ENCODE assay signal across 33 cellular contexts in genomic region chr16:12805091-12805490, GRCh38. TPM values are rescaled to one million over a fixed set of nuclear protein-coding genes. Genes with fewer than 3 reads are reported as not detected.
DNase-seq lines count a peak whose midpoint lies in the region; ATAC-seq, FAIRE-seq and TF ChIP-seq lines count a peak whose summit lies in the region.
"Had no signal": no experiment of that assay in that cellular context is flagged by ENCODE, and none has a peak within 500 bp of the region (broad histone marks: within the 10 kb centered on the region; RNA-seq: fewer than 3 reads in every experiment).

No MANE protein-coding gene starts in this region.

- H3K9me3 ChIP-seq in HepG2 (ENCODE audit: low read length): peaks cover 2% of the 10 kb centered on the region
- H3K9me3 ChIP-seq in right lobe of liver: no peaks in the 10 kb centered on the region
- no peaks in the 10 kb centered on the region for H3K9me3 ChIP-seq in astrocyte (ENCODE audit: insufficient read depth, low read depth, low read length)
- H3K9me3 ChIP-seq: A549, breast epithelium, heart left ventricle, lower lobe of right lung, neutrophil, psoas muscle, SK-N-SH, thoracic aorta, vagina had no signal

- H3K27ac Mint-ChIP-seq in astrocyte (ENCODE audit: unreplicated experiment) (no peak overlapping the region), nephron progenitor cell (no peak overlapping the region)

- TF ChIP-seq CTCF in HepG2 (CRISPR knock-in tag; IDR thresholded peaks at IDR 0.05): no peak
- no peak for TF ChIP-seq CTCF in right lobe of liver (IDR thresholded peaks at IDR 0.05)
- TF ChIP-seq CTCF in astrocyte (IDR thresholded peaks at IDR 0.05; ENCODE audit: insufficient read depth, low read depth, low read length): no peak
- TF ChIP-seq CTCF in nephron progenitor cell (IDR thresholded peaks at IDR 0.05): no peak

- peaks cover 0 to 7% of the 10 kb centered on the region in 2 experiments; a peak in 1 of 5 replicates for H3K27me3 ChIP-seq in HepG2 (ENCODE audit: control insufficient read depth in 1 of 2, insufficient read depth in 2 of 2, low read length in 2 of 2)
- H3K27me3 ChIP-seq in right lobe of liver: no peaks in the 10 kb centered on the region
- H3K27me3 ChIP-seq in astrocyte (ENCODE audit: insufficient read depth, low read length): no peaks in the 10 kb centered on the region
- H3K27me3 ChIP-seq: breast epithelium, neutrophil, vagina had no signal

- ATAC-seq in HepG2 (no peak), right lobe of liver (no peak), HG03378 (IDR thresholded peaks at IDR 0.05; ENCODE audit: unreplicated experiment) (no peak), GM21360 (IDR thresholded peaks at IDR 0.05; ENCODE audit: unreplicated experiment) (no peak), HG02852 (IDR thresholded peaks at IDR 0.05; ENCODE audit: unreplicated experiment) (no peak), HG03045 (IDR thresholded peaks at IDR 0.05; ENCODE audit: unreplicated experiment) (no peak)
- ATAC-seq: A549; activated T-cell treated with anti-CD3 and anti-CD28 coated beads, Interleukin-2, amount 50 U/mL, for 4 hours; heart left ventricle; lower lobe of right lung; psoas muscle; stimulated activated naive CD8-positive, alpha-beta T cell treated with anti-CD3 and anti-CD28 coated beads, Interleukin-15, Interleukin-2, amounts not matched to agents 100 U/mL and 50 U/mL, for 24 hours had no signal

- H3K27me3 Mint-ChIP-seq in astrocyte (ENCODE audit: low read depth, unreplicated experiment) (no peaks in the 10 kb centered on the region), nephron progenitor cell (ENCODE audit: low read depth, poor library complexity) (peaks cover 10% of the 10 kb centered on the region)
- H3K27me3 Mint-ChIP-seq: activated CD4-positive, alpha-beta T cell treated with anti-CD3 and anti-CD28 coated beads, Interleukin-2, amount 10 ng/mL, durations not matched to agents 24 days and 14 days had no signal

- intact Hi-C loops in HepG2 (cut with micrococcal nuclease; ENCODE audit: unreplicated experiment): no loop called here
- intact Hi-C loops in right lobe of liver (cut with DNase I): no loop called here

- POLR2A ChIA-PET in HepG2 (lab: Yijun Ruan, JAX): no interaction called here

- no peaks in the 10 kb centered on the region for H3K36me3 ChIP-seq in HepG2 (replicated peaks in 1 of 2; ENCODE audit: control insufficient read depth in 1 of 2, insufficient read depth in 2 of 2, low read length in 2 of 2)
- no peaks in the 10 kb centered on the region for H3K36me3 ChIP-seq in right lobe of liver
- H3K36me3 ChIP-seq in astrocyte (ENCODE audit: insufficient read depth, low read length): no peaks in the 10 kb centered on the region
- H3K36me3 ChIP-seq: breast epithelium, heart left ventricle, lower lobe of right lung, thoracic aorta, vagina had no signal

- no peak for TF ChIP-seq EP300 in HepG2 (IDR thresholded peaks at IDR 0.05; ENCODE audit: low read depth in 2 of 2, low read length in 2 of 2)
- TF ChIP-seq EP300 in HepG2 (CRISPR knock-in tag; IDR thresholded peaks at IDR 0.05; ENCODE audit: borderline replicate concordance): no peak

- no peak for TF ChIP-seq RAD21 in HepG2 (CRISPR knock-in tag; IDR thresholded peaks at IDR 0.05)

- 53% methylated on average over 2 of the region's 2 CpGs for WGBS in HepG2 (ENCODE audit: low lambda C conversion rate)
- WGBS in right lobe of liver (ENCODE audit: insufficient coverage, low coverage, low lambda C conversion rate, missing lambda C conversion rate): 86% methylated on average over 1 of the region's 2 CpGs

- no peak overlapping the region for H3K4me2 ChIP-seq in HepG2 (ENCODE audit: low read depth, low read length)
- no peak overlapping the region for H3K4me2 ChIP-seq in astrocyte (ENCODE audit: low read length)
- H3K4me2 ChIP-seq: SK-N-SH had no signal

- H4K20me1 ChIP-seq in HepG2 (ENCODE audit: insufficient read depth, low read length): peaks cover 16% of the 10 kb centered on the region
- H4K20me1 ChIP-seq in astrocyte (ENCODE audit: insufficient read depth, low read length): no peaks in the 10 kb centered on the region

- H3K4me3 ChIP-seq in HepG2 (replicated peaks in 1 of 3; ENCODE audit: insufficient read depth in 1 of 3, low read depth in 2 of 3, low read length in 3 of 3) (no peak overlapping the region), right lobe of liver (no peak overlapping the region), astrocyte (ENCODE audit: insufficient read depth, low read depth, low read length) (no peak overlapping the region)
- H3K4me3 ChIP-seq: A549, breast epithelium, lower lobe of right lung, psoas muscle, thoracic aorta had no signal

- H3K79me2 ChIP-seq in HepG2 (ENCODE audit: insufficient read depth, low read length): peaks cover 33% of the 10 kb centered on the region
- peaks cover 20% of the 10 kb centered on the region for H3K79me2 ChIP-seq in astrocyte (ENCODE audit: insufficient read depth, low read length)

- H3K27ac ChIP-seq in HepG2 (ENCODE audit: extremely low read length, insufficient read depth, low read length) (no peak overlapping the region), right lobe of liver (no peak overlapping the region), astrocyte (ENCODE audit: low read depth, low read length) (no peak overlapping the region)
- H3K27ac ChIP-seq: A549, breast epithelium, lower lobe of right lung, neutrophil, psoas muscle, thoracic aorta, vagina, VCaP had no signal

- CTCF ChIA-PET in HepG2 (lab: Yijun Ruan, JAX; ENCODE audit: low intra/inter-chr PET ratio, low total read pairs): no interaction called here

- DNase-seq in HepG2 (ENCODE audit: low spot score): no peak
- no peak for DNase-seq in right lobe of liver
- DNase-seq in astrocyte (ENCODE audit: low read depth): no peak
- DNase-seq in nephron progenitor cell: no peak
- DNase-seq: activated CD4-positive, alpha-beta T cell treated with anti-CD3 and anti-CD28 coated beads, Interleukin-2, amount 10 ng/mL, durations not matched to agents 24 days and 14 days; activated naive CD4-positive, alpha-beta T cell treated with Interleukin-2 at 50 U/mL for 16 hours; activated T-cell treated with anti-CD3 and anti-CD28 coated beads, Interleukin-2, amount 50 U/mL, for 4 hours; AML-193; amniotic stem cell; effector CD8-positive, alpha-beta T cell; foreskin fibroblast; HCEC 1CT; heart left ventricle; Karpas-422; lower lobe of right lung; NCI-H146; NCI-H446; psoas muscle; SK-N-SH; stimulated activated naive CD8-positive, alpha-beta T cell treated with anti-CD3 and anti-CD28 coated beads, Interleukin-15, Interleukin-2, amounts not matched to agents 100 U/mL and 50 U/mL, for 24 hours had no signal

- H3K4me3 Mint-ChIP-seq in astrocyte (ENCODE audit: unreplicated experiment) (peak overlapping the region; percentile 3), nephron progenitor cell (peak overlapping the region; percentile 44)

- no TSS peak for BruUV-seq in HepG2 (replicated peaks; lab: Mats Ljungman, UMichigan)

- H3K4me1 ChIP-seq in HepG2 (ENCODE audit: insufficient read depth, low read length) (peaks cover 42% of the 10 kb centered on the region), right lobe of liver (peaks cover 0 to 19% (median 6%) of the 10 kb centered on the region in 4 donors), astrocyte (ENCODE audit: insufficient read depth, low read length) (peaks cover 21% of the 10 kb centered on the region)
- H3K4me1 ChIP-seq: breast epithelium had no signal

- H3K9ac ChIP-seq in HepG2 (ENCODE audit: insufficient read depth, low read depth, low read length): no peak overlapping the region
- H3K9ac ChIP-seq in astrocyte (ENCODE audit: low read length): no peak overlapping the region
- H3K9ac ChIP-seq: SK-N-SH had no signal

- H3K9me3 Mint-ChIP-seq in astrocyte (ENCODE audit: unreplicated experiment): peaks cover 2% of the 10 kb centered on the region
- peaks cover 6% of the 10 kb centered on the region for H3K9me3 Mint-ChIP-seq in nephron progenitor cell
- H3K9me3 Mint-ChIP-seq: activated CD4-positive, alpha-beta T cell treated with anti-CD3 and anti-CD28 coated beads, Interleukin-2, amount 10 ng/mL, durations not matched to agents 24 days and 14 days had no signal

- FAIRE-seq in HepG2 (lab: Jason Lieb, UNC) (no peak), astrocyte (lab: Jason Lieb, UNC) (no peak)
- FAIRE-seq: A549, colon, G401.6, GM19239 had no signal

- in situ Hi-C loops in HepG2 (cut with HindIII; ENCODE audit: extremely low pct_ligation_motif_present, low pct_unique_long_range_greater_than_20kb): loop anchor here (25.0 kb wide), 1 partner anchor 468 kb away; no protein-coding TSS in a partner anchor

- H3K4me1 Mint-ChIP-seq in astrocyte (ENCODE audit: low read depth, unreplicated experiment): peaks cover 31% of the 10 kb centered on the region
- H3K4me1 Mint-ChIP-seq in nephron progenitor cell: peaks cover 32% of the 10 kb centered on the region

- H2AFZ ChIP-seq in HepG2 (ENCODE audit: low read length): no peak overlapping the region
- no peak overlapping the region for H2AFZ ChIP-seq in astrocyte (ENCODE audit: low read depth, low read length)

- TF ChIP-seq POLR2A in HepG2 (IDR thresholded peaks at IDR 0.05; ENCODE audit: insufficient read depth in 1 of 2, low read depth in 2 of 2, low read length in 2 of 2): no peak
- no peak for TF ChIP-seq POLR2A in right lobe of liver (IDR thresholded peaks at IDR 0.05)

- H3K36me3 Mint-ChIP-seq in astrocyte (ENCODE audit: low read depth, unreplicated experiment) (peaks cover 3% of the 10 kb centered on the region), nephron progenitor cell (ENCODE audit: low read depth) (peaks cover 5% of the 10 kb centered on the region)

RNA-seq across cellular contexts. Expression of gene CPPED1, which starts 1.4 kb away (rescaled TPM):
- 66.6 and 118 TPM in 2 replicates for total RNA-seq in HepG2 (2016; rRNA removed; fragmentation: Illumina TruSeq; extraction: Trizol)
- 21.2 and 21.9 TPM in 2 replicates for total RNA-seq in HepG2 (2016; cell fraction: cytosol; rRNA removed; fragmentation: Illumina TruSeq; extraction: Trizol; ENCODE audit: low read depth)
- total RNA-seq in HepG2 (2016; cell fraction: insoluble cytoplasmic fraction; rRNA removed; fragmentation: Illumina TruSeq; extraction: Trizol): 68.3 and 113 TPM in 2 replicates
- total RNA-seq in HepG2 (2016; cell fraction: membrane; rRNA removed; fragmentation: Illumina TruSeq; extraction: Trizol): 62.9 and 66.9 TPM in 2 replicates
- 58.7 and 62.6 TPM in 2 replicates for total RNA-seq in HepG2 (2016; cell fraction: nucleus; rRNA removed; fragmentation: Illumina TruSeq; extraction: Trizol)
- 62.5 and 71.3 TPM in 2 replicates for polyA plus RNA-seq in HepG2 (2011; rRNA removed)
- polyA plus RNA-seq in HepG2 (2011; cell fraction: cytosol; rRNA removed): 47.6 and 65.5 TPM in 2 replicates
- polyA plus RNA-seq in HepG2 (2011; cell fraction: nucleus; rRNA removed): 21.8 and 24.9 TPM in 2 replicates
- polyA plus RNA-seq in HepG2 (2012): 65.8 and 79.3 TPM in 2 replicates
- polyA plus RNA-seq in HepG2 (2016; cell fraction: cytosol; fragmentation: Illumina TruSeq; extraction: Trizol; ENCODE audit: low read depth): 40.3 and 43.5 TPM in 2 replicates
- polyA plus RNA-seq in HepG2 (2016; cell fraction: insoluble cytoplasmic fraction; fragmentation: Illumina TruSeq; extraction: Trizol; ENCODE audit: low read depth): 204 and 209 TPM in 2 replicates
- polyA plus RNA-seq in HepG2 (2016; cell fraction: membrane; fragmentation: Illumina TruSeq; extraction: Trizol; ENCODE audit: low read depth): 63.7 and 78.2 TPM in 2 replicates
- polyA plus RNA-seq in HepG2 (2016; cell fraction: nucleus; fragmentation: Illumina TruSeq; extraction: Trizol; ENCODE audit: insufficient read depth, low read depth): 75.7 and 79.0 TPM in 2 replicates
- 6.0 and 117 TPM in 2 replicates for polyA minus RNA-seq in HepG2 (2011; rRNA and poly(A)+ RNA removed; ENCODE audit: low replicate concordance)
- polyA minus RNA-seq in HepG2 (2011; cell fraction: cytosol; rRNA and poly(A)+ RNA removed): 57.0 and 63.8 TPM in 2 replicates
- polyA minus RNA-seq in HepG2 (2011; cell fraction: nucleus; rRNA and poly(A)+ RNA removed): 65.0 and 68.2 TPM in 2 replicates
- 10 to 100 TPM; 24.0 to 41.6 (median 31.0) TPM for total RNA-seq in right lobe of liver
- total RNA-seq in astrocyte: 27.2 and 28.5 TPM in 2 replicates
